In the genomic region with DNA sequence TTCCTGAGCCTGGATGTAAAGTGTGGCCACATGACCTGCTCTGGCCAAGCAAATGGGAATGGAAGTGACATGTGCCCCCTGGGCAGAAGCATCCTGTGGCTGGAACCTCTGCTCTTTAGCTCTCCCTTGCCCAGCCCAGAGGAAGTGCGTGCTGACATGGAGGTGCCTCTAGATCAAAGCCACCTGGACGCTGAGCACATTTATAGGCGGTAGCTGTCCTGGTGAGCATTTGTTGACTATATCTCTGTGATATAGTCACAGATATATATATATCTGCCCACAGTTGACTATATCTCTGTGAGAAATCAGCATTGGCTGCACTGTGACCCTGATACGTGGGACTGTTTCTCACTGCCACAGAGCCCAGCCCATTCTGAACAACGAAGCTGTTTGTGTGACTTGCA, we compare ENCODE assay signal across 16 cellular contexts.
"Had no signal": no experiment of that assay in that cellular context is flagged by ENCODE, and none has a peak within 500 bp of the region (broad histone marks: within the 10 kb centered on the region; RNA-seq: fewer than 3 reads in every experiment).

No MANE protein-coding gene starts in this region.

- H3K27ac ChIP-seq: cardiac muscle cell, colonic mucosa, psoas muscle, right lobe of liver, vagina had no signal

- H3K4me3 ChIP-seq: cardiac muscle cell, colonic mucosa, mucosa of descending colon, psoas muscle, right lobe of liver, tibial nerve, vagina had no signal

- H3K27ac Mint-ChIP-seq: activated CD4-positive, alpha-beta T cell treated with anti-CD3 and anti-CD28 coated beads, Interleukin-2, amount 10 ng/mL, durations not matched to agents 24 days and 14 days; activated naive CD4-positive, alpha-beta T cell treated with anti-CD3 and anti-CD28 coated beads for 36 hours; naive thymus-derived CD8-positive, alpha-beta T cell; stimulated activated naive B cell treated with anti-CD40 and anti-IgM and Interleukin-4, amounts not matched to agents 10 μg/mL and 1 μg/mL and 100 μg/mL, for 72 hours had no signal

- H3K9me3 Mint-ChIP-seq: activated CD4-positive, alpha-beta T cell treated with anti-CD3 and anti-CD28 coated beads, Interleukin-2, amount 10 ng/mL, durations not matched to agents 24 days and 14 days; activated naive CD4-positive, alpha-beta T cell treated with anti-CD3 and anti-CD28 coated beads for 36 hours had no signal

- H3K36me3 ChIP-seq: cardiac muscle cell, colonic mucosa, right lobe of liver, tibial nerve, vagina had no signal

- H3K9me3 ChIP-seq: colonic mucosa, mucosa of descending colon, psoas muscle, right lobe of liver, tibial nerve, vagina had no signal

- DNase-seq: activated CD4-positive, alpha-beta T cell treated with anti-CD3 and anti-CD28 coated beads, Interleukin-2, amount 10 ng/mL, durations not matched to agents 24 days and 14 days; activated CD8-positive, alpha-beta memory T cell treated with anti-CD3 and anti-CD28 coated beads for 24 hours; activated naive CD4-positive, alpha-beta T cell treated with anti-CD3 and anti-CD28 coated beads for 36 hours; colonic mucosa; effector CD8-positive, alpha-beta T cell; erythroblast; hippocampal formation; left colon; mucosa of descending colon; naive thymus-derived CD8-positive, alpha-beta T cell; psoas muscle; right lobe of liver; stimulated activated naive B cell treated with anti-CD40 and anti-IgM and Interleukin-4, amounts not matched to agents 10 μg/mL and 1 μg/mL and 100 μg/mL, for 72 hours had no signal

- H3K36me3 Mint-ChIP-seq: naive thymus-derived CD8-positive, alpha-beta T cell; stimulated activated naive B cell treated with anti-CD40 and anti-IgM and Interleukin-4, amounts not matched to agents 10 μg/mL and 1 μg/mL and 100 μg/mL, for 72 hours had no signal

- H3K27me3 Mint-ChIP-seq: activated CD4-positive, alpha-beta T cell treated with anti-CD3 and anti-CD28 coated beads, Interleukin-2, amount 10 ng/mL, durations not matched to agents 24 days and 14 days had no signal

- ATAC-seq: left colon; mucosa of descending colon; naive thymus-derived CD8-positive, alpha-beta T cell; psoas muscle; right lobe of liver; stimulated activated naive B cell treated with anti-CD40 and anti-IgM and Interleukin-4, amounts not matched to agents 10 μg/mL and 1 μg/mL and 100 μg/mL, for 72 hours had no signal

- H3K27me3 ChIP-seq: cardiac muscle cell, colonic mucosa, right lobe of liver, tibial nerve, vagina had no signal

- H3K4me3 Mint-ChIP-seq: activated CD4-positive, alpha-beta T cell treated with anti-CD3 and anti-CD28 coated beads, Interleukin-2, amount 10 ng/mL, durations not matched to agents 24 days and 14 days; activated naive CD4-positive, alpha-beta T cell treated with anti-CD3 and anti-CD28 coated beads for 36 hours; naive thymus-derived CD8-positive, alpha-beta T cell; stimulated activated naive B cell treated with anti-CD40 and anti-IgM and Interleukin-4, amounts not matched to agents 10 μg/mL and 1 μg/mL and 100 μg/mL, for 72 hours had no signal

- H3K4me1 ChIP-seq: colonic mucosa, psoas muscle, right lobe of liver, vagina had no signal
